1 cellular context compared by ENCODE assay signal in genomic region chr11:18394300-18394927, GRCh38.
TF ChIP-seq lines count a peak whose summit lies in the region.

Gene LDHA, plus strand, starts transcription at chr11:18394563. Its CDS starts 2,280 bp downstream, at chr11:18396843.

TF ChIP-seq in K562, 482 proteins besides CTCF, POLR2A, EP300 and RAD21 (continued from another document and continues in another):
- TF ChIP-seq DMBX1 (CRISPR knock-in tag; IDR thresholded peaks at IDR 0.05; ENCODE audit: borderline replicate concordance) (0 out of 2 replicates have a peak, but pooled peaks have one; percentile 30), KLF16 (IDR thresholded peaks at IDR 0.05) (no peak), ZNF282 (CRISPR knock-in tag; IDR thresholded peaks at IDR 0.05) (0 out of 2 replicates have a peak, but pooled peaks have one; percentile 72), ZNF717 (CRISPR knock-in tag; IDR thresholded peaks at IDR 0.05) (no peak), ZBTB17 (CRISPR knock-in tag; IDR thresholded peaks at IDR 0.05) (peak; percentile 51; the same call in 1 of the 2 replicates), BMI1 (IDR thresholded peaks at IDR 0.05; ENCODE audit: low read length) (no peak), ZFP30 (CRISPR knock-in tag; IDR thresholded peaks at IDR 0.05; ENCODE audit: borderline replicate concordance) (no peak), HNRNPUL1 (IDR thresholded peaks at IDR 0.05; ENCODE audit: low read length) (no peak), ARNT (IDR thresholded peaks at IDR 0.05) (0 out of 4 replicates have a peak, but pooled peaks of 1 of the 2 experiments have one; percentile 47), ZC3H4 (CRISPR knock-in tag; IDR thresholded peaks at IDR 0.05; ENCODE audit: borderline replicate concordance) (no peak), L3MBTL2 (IDR thresholded peaks at IDR 0.05) (peak; percentile 96), MTF1 (CRISPR knock-in tag; IDR thresholded peaks at IDR 0.05; ENCODE audit: borderline replicate concordance) (no peak), KLF13 (tag; IDR thresholded peaks at IDR 0.05; ENCODE audit: borderline replicate concordance, low read depth) (no peak), NEUROD1 (IDR thresholded peaks at IDR 0.05; ENCODE audit: borderline replicate concordance, low read depth, low read length, partially characterized antibody) (peak; percentile 83), ELK1 (CRISPR knock-in tag; IDR thresholded peaks at IDR 0.05) (no peak), CHCHD3 (CRISPR knock-in tag; IDR thresholded peaks at IDR 0.05) (no peak), JUNB (CRISPR knock-in tag; conservative IDR thresholded peaks at IDR 0.05) (no peak), PURB (CRISPR knock-in tag; IDR thresholded peaks at IDR 0.05; ENCODE audit: low read depth) (no peak), RBM25 (IDR thresholded peaks at IDR 0.05; ENCODE audit: low read depth, low read length, severe bottlenecking) (no peak), HNRNPK (IDR thresholded peaks at IDR 0.05; ENCODE audit: low read depth, low read length, poor library complexity, severe bottlenecking) (no peak), ZNF174 (CRISPR knock-in tag; IDR thresholded peaks at IDR 0.05) (no peak), RUNX1 (IDR thresholded peaks at IDR 0.05; ENCODE audit: low read depth) (peak; percentile 15; the same call in 1 of the 2 replicates), HMG20A (CRISPR knock-in tag; conservative IDR thresholded peaks at IDR 0.05) (no peak), SP2 (IDR thresholded peaks at IDR 0.05; ENCODE audit: extremely low read depth, low read depth, low read length, poor library complexity, severe bottlenecking) (no peak), HMGN3 (IDR thresholded peaks at IDR 0.05; ENCODE audit: borderline replicate concordance, extremely low read depth, insufficient read length, low read depth, low read length) (peak; percentile 95), HDAC2 (IDR thresholded peaks at IDR 0.05) (peak; percentile 50; the same call in 1 of the 2 replicates), ZNF253 (CRISPR knock-in tag; conservative IDR thresholded peaks at IDR 0.05) (no peak), ERF (CRISPR knock-in tag; IDR thresholded peaks at IDR 0.05) (no peak), ZNF764 (CRISPR knock-in tag; IDR thresholded peaks at IDR 0.05; ENCODE audit: low read depth) (no peak), ZNF778 (CRISPR knock-in tag; IDR thresholded peaks at IDR 0.05) (no peak), POLR2H (tag; IDR thresholded peaks at IDR 0.05; ENCODE audit: low read depth) (peak; percentile 89), PTRF (tag; IDR thresholded peaks at IDR 0.05) (no peak), ADNP (tag; IDR thresholded peaks at IDR 0.05) (no peak), DEAF1 (CRISPR knock-in tag; IDR thresholded peaks at IDR 0.05) (no peak), SMAD4 (CRISPR knock-in tag; conservative IDR thresholded peaks at IDR 0.05) (peak; percentile 77), ZNF445 (CRISPR knock-in tag; IDR thresholded peaks at IDR 0.05; ENCODE audit: low read depth) (no peak), ARID2 (IDR thresholded peaks at IDR 0.05) (no peak), CHD2 (IDR thresholded peaks at IDR 0.05; ENCODE audit: low read depth, low read length) (no peak), ZFP36 (IDR thresholded peaks at IDR 0.05; ENCODE audit: low read depth, low read length, partially characterized antibody) (no peak), ZNF384 (IDR thresholded peaks at IDR 0.05; ENCODE audit: low read depth, low read length) (no peak), TGIF2 (CRISPR knock-in tag; IDR thresholded peaks at IDR 0.05) (peak; percentile 79; the same call in 1 of the 2 replicates)
- TF ChIP-seq, protein P1, sequence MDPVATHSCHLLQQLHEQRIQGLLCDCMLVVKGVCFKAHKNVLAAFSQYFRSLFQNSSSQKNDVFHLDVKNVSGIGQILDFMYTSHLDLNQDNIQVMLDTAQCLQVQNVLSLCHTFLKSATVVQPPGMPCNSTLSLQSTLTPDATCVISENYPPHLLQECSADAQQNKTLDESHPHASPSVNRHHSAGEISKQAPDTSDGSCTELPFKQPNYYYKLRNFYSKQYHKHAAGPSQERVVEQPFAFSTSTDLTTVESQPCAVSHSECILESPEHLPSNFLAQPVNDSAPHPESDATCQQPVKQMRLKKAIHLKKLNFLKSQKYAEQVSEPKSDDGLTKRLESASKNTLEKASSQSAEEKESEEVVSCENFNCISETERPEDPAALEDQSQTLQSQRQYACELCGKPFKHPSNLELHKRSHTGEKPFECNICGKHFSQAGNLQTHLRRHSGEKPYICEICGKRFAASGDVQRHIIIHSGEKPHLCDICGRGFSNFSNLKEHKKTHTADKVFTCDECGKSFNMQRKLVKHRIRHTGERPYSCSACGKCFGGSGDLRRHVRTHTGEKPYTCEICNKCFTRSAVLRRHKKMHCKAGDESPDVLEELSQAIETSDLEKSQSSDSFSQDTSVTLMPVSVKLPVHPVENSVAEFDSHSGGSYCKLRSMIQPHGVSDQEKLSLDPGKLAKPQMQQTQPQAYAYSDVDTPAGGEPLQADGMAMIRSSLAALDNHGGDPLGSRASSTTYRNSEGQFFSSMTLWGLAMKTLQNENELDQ (CRISPR knock-in tag; IDR thresholded peaks at IDR 0.05; ENCODE audit: borderline replicate concordance), result peak; percentile 93; the same call in 1 of the 2 replicates
- TF ChIP-seq, protein P2, sequence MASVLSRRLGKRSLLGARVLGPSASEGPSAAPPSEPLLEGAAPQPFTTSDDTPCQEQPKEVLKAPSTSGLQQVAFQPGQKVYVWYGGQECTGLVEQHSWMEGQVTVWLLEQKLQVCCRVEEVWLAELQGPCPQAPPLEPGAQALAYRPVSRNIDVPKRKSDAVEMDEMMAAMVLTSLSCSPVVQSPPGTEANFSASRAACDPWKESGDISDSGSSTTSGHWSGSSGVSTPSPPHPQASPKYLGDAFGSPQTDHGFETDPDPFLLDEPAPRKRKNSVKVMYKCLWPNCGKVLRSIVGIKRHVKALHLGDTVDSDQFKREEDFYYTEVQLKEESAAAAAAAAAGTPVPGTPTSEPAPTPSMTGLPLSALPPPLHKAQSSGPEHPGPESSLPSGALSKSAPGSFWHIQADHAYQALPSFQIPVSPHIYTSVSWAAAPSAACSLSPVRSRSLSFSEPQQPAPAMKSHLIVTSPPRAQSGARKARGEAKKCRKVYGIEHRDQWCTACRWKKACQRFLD (CRISPR knock-in tag; IDR thresholded peaks at IDR 0.05), result 0 out of 2 replicates have a peak, but pooled peaks have one; percentile 45
- TF ChIP-seq, protein P3, sequence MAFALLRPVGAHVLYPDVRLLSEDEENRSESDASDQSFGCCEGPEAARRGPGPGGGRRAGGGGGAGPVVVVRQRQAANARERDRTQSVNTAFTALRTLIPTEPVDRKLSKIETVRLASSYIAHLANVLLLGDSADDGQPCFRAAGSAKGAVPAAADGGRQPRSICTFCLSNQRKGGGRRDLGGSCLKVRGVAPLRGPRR (CRISPR knock-in tag; IDR thresholded peaks at IDR 0.05), result no peak
- TF ChIP-seq, protein P4, sequence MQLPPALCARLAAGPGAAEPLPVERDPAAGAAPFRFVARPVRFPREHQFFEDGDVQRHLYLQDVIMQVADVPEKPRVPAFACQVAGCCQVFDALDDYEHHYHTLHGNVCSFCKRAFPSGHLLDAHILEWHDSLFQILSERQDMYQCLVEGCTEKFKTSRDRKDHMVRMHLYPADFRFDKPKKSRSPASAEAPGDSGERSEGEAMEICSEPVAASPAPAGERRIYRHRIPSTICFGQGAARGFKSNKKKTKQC (CRISPR knock-in tag; IDR thresholded peaks at IDR 0.05), result peak; percentile 88; the same call in 1 of the 2 replicates
- TF ChIP-seq, protein P5, sequence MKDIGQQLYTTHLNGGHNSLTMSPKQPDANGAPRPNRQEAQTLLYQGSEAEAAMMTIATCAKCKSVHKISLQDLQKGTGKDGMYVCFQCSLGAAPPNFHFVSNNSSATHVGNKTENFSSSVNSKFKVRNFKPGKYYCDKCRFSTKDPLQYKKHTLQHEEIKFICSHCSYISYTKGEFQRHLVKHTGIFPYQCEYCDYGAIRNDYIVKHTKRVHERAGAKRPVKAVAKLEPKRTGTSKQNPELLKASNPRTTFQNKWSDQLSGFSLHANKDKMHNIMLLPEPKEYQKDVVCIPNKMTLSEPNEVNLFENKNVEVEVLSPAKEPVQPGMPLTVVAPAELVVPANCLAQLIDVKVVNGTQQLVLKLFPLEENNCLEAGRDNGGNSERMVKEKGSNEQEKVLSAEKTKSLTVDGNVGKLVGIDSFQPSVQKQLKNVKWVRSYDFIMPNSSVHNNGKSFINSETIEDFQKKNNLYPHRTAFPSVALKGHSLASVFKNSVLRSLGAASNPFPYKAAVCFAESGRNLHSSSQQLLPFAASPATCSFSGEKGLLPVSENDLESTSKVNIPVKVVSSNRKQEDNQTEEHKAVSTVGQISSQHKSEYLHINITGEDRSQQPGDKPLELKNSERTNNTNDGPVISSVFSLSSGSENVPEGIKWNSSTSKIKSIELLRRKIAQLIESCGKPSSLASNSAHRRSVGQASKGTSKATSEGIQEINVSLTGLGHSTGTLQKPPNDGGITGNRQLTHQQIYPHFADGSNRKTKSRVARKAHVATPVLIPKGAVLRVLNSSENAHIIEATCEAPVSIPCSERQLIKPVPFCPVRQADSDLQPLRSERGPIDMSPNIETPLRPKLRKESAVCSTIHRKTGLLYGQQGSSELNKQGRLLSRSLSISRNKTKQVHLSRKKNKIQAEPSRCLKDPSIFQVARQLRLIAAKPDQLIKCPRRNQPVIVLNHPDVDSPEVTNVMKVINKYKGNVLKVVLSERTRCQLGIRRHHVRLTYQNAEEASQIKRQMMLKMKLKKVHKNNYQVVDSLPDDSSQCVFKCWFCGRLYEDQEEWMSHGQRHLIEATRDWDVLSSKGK (CRISPR knock-in tag; IDR thresholded peaks at IDR 0.05), result no peak
- TF ChIP-seq, protein P6, sequence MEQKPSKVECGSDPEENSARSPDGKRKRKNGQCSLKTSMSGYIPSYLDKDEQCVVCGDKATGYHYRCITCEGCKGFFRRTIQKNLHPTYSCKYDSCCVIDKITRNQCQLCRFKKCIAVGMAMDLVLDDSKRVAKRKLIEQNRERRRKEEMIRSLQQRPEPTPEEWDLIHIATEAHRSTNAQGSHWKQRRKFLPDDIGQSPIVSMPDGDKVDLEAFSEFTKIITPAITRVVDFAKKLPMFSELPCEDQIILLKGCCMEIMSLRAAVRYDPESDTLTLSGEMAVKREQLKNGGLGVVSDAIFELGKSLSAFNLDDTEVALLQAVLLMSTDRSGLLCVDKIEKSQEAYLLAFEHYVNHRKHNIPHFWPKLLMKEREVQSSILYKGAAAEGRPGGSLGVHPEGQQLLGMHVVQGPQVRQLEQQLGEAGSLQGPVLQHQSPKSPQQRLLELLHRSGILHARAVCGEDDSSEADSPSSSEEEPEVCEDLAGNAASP (IDR thresholded peaks at IDR 0.05), result no peak
- TF ChIP-seq, protein P7, sequence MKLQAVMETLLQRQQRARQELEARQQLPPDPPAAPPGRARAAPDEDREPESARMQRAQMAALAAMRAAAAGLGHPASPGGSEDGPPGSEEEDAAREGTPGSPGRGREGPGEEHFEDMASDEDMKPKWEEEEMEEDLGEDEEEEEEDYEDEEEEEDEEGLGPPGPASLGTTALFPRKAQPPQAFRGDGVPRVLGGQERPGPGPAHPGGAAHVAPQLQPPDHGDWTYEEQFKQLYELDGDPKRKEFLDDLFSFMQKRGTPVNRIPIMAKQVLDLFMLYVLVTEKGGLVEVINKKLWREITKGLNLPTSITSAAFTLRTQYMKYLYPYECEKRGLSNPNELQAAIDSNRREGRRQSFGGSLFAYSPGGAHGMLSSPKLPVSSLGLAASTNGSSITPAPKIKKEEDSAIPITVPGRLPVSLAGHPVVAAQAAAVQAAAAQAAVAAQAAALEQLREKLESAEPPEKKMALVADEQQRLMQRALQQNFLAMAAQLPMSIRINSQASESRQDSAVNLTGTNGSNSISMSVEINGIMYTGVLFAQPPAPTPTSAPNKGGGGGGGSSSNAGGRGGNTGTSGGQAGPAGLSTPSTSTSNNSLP (IDR thresholded peaks at IDR 0.05; ENCODE audit: borderline replicate concordance, low read depth, low read length), result no peak
- TF ChIP-seq, protein P8, sequence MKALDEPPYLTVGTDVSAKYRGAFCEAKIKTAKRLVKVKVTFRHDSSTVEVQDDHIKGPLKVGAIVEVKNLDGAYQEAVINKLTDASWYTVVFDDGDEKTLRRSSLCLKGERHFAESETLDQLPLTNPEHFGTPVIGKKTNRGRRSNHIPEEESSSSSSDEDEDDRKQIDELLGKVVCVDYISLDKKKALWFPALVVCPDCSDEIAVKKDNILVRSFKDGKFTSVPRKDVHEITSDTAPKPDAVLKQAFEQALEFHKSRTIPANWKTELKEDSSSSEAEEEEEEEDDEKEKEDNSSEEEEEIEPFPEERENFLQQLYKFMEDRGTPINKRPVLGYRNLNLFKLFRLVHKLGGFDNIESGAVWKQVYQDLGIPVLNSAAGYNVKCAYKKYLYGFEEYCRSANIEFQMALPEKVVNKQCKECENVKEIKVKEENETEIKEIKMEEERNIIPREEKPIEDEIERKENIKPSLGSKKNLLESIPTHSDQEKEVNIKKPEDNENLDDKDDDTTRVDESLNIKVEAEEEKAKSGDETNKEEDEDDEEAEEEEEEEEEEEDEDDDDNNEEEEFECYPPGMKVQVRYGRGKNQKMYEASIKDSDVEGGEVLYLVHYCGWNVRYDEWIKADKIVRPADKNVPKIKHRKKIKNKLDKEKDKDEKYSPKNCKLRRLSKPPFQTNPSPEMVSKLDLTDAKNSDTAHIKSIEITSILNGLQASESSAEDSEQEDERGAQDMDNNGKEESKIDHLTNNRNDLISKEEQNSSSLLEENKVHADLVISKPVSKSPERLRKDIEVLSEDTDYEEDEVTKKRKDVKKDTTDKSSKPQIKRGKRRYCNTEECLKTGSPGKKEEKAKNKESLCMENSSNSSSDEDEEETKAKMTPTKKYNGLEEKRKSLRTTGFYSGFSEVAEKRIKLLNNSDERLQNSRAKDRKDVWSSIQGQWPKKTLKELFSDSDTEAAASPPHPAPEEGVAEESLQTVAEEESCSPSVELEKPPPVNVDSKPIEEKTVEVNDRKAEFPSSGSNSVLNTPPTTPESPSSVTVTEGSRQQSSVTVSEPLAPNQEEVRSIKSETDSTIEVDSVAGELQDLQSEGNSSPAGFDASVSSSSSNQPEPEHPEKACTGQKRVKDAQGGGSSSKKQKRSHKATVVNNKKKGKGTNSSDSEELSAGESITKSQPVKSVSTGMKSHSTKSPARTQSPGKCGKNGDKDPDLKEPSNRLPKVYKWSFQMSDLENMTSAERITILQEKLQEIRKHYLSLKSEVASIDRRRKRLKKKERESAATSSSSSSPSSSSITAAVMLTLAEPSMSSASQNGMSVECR (CRISPR knock-in tag; IDR thresholded peaks at IDR 0.05), result peak; percentile 91; the same call in 1 of the 2 replicates
